Comparison of ENCODE assay signal across 33 cellular contexts in genomic region chr21:31788581-31788980, GRCh38.
"Had no signal": no experiment of that assay in that cellular context is flagged by ENCODE, and none has a peak within 500 bp of the region (broad histone marks: within the 10 kb centered on the region; RNA-seq: fewer than 3 reads in every experiment).

No MANE protein-coding gene starts in this region.

- H3K27me3 ChIP-seq: MG63 had no signal

- DNase-seq: Kasumi-1, MG63, MM.1S, MV-4-11, NCI-H1048, NCI-H1092, NCI-H1092 treated with DMSO at 0.1 percent for 48 hours, NCI-H1105, NCI-H1105 treated with DMSO at 0.1 percent for 48 hours, NCI-H1417, NCI-H1417 treated with DMSO at 0.1 percent for 48 hours, NCI-H1436, NCI-H1436 treated with DMSO at 0.1 percent for 48 hours, NCI-H146, NCI-H1694, NCI-H1694 treated with DMSO at 0.1 percent for 48 hours, NCI-H187, NCI-H187 treated with DMSO at 0.1 percent for 48 hours, NCI-H1930, NCI-H2029 treated with DMSO at 0.1 percent for 48 hours, NCI-H2081, NCI-H2081 treated with DMSO at 0.1 percent for 48 hours, NCI-H2107, NCI-H2171, NCI-H2171 treated with DMSO at 0.1 percent for 48 hours, NCI-H2227 treated with DMSO at 0.1 percent for 48 hours, NCI-H226, NCI-H345, NCI-H446, NCI-H446 treated with DMSO at 0.1 percent for 48 hours, NCI-H510A, NCI-H524, NCI-H524 treated with DMSO at 0.1 percent for 48 hours had no signal

- H3K9me3 ChIP-seq: MG63 had no signal

- H3K36me3 ChIP-seq: MG63 had no signal

- H3K4me3 ChIP-seq: MG63 had no signal
